ENCODE assay signal across 8 cellular contexts in genomic region chr17:74780443-74781238, GRCh38. TPM values are rescaled to one million over a fixed set of nuclear protein-coding genes. Genes with fewer than 3 reads are reported as not detected.
DNase-seq lines count a peak whose midpoint lies in the region; ATAC-seq and TF ChIP-seq lines count a peak whose summit lies in the region.

No MANE protein-coding gene starts in this region.

- TF ChIP-seq CTCF in RWPE2 (IDR thresholded peaks at IDR 0.05; ENCODE audit: poor library complexity, severe bottlenecking) (peak; percentile 48), fibroblast of pulmonary artery (IDR thresholded peaks at IDR 0.05; ENCODE audit: low read length, missing control alignments) (peak; percentile 18), body of pancreas (IDR thresholded peaks at IDR 0.05) (peak in 3 of 7 experiments; percentile 9 to 19 (median 15))

- H3K27me3 ChIP-seq in BLaER1, result no peaks in the 10 kb centered on the region
- no peaks in the 10 kb centered on the region for H3K27me3 ChIP-seq in HAP-1 (ENCODE audit: low read depth)
- H3K27me3 ChIP-seq in RWPE2 (ENCODE audit: insufficient read depth, poor library complexity, severe bottlenecking), result no peaks in the 10 kb centered on the region
- no peaks in the 10 kb centered on the region for H3K27me3 ChIP-seq in body of pancreas

- peak overlapping the region; percentile 25; the same call in 1 of the 2 replicates for H3K9ac ChIP-seq in BLaER1

- TF ChIP-seq POLR2A in body of pancreas (IDR thresholded peaks at IDR 0.05), result no peak

- intact Hi-C loops in body of pancreas (cut with DNase I), result loop anchor here (5.0 kb wide), 1 partner anchor 48 kb away; no protein-coding TSS in a partner anchor

- no peak overlapping the region for H3K4me3 ChIP-seq in BLaER1
- no peak overlapping the region for H3K4me3 ChIP-seq in HAP-1
- H3K4me3 ChIP-seq in RWPE2 (ENCODE audit: severe bottlenecking), result no peak overlapping the region
- H3K4me3 ChIP-seq in fibroblast of pulmonary artery (replicated peaks; ENCODE audit: low read depth, low read length), result no peak overlapping the region
- no peak overlapping the region for H3K4me3 ChIP-seq in body of pancreas

- H3K27me3 Mint-ChIP-seq in stimulated activated naive CD8-positive, alpha-beta T cell treated with anti-CD3 and anti-CD28 coated beads, Interleukin-15, Interleukin-2, amounts not matched to agents 100 ng/mL and 50 ng/mL, for 24 hours, result no peaks in the 10 kb centered on the region

- peaks cover 14% of the 10 kb centered on the region; the same call in 1 of the 2 replicates for H3K36me3 ChIP-seq in BLaER1
- peaks cover 9% of the 10 kb centered on the region for H3K36me3 ChIP-seq in HAP-1 (replicated peaks)
- H3K36me3 ChIP-seq in RWPE2 (ENCODE audit: low read depth), result peaks cover 13% of the 10 kb centered on the region
- no peaks in the 10 kb centered on the region for H3K36me3 ChIP-seq in body of pancreas (replicated peaks in 1 of 2; ENCODE audit: insufficient read depth in 1 of 2, low read depth in 2 of 2)

- no peaks in the 10 kb centered on the region for H3K9me3 ChIP-seq in BLaER1
- no peaks in the 10 kb centered on the region for H3K9me3 ChIP-seq in HAP-1
- no peaks in the 10 kb centered on the region for H3K9me3 ChIP-seq in RWPE2 (ENCODE audit: severe bottlenecking)
- H3K9me3 ChIP-seq in body of pancreas, result no peaks in the 10 kb centered on the region

- peaks cover 6% of the 10 kb centered on the region for H3K36me3 Mint-ChIP-seq in stimulated activated naive CD8-positive, alpha-beta T cell treated with anti-CD3 and anti-CD28 coated beads, Interleukin-15, Interleukin-2, amounts not matched to agents 100 ng/mL and 50 ng/mL, for 24 hours (ENCODE audit: low read depth)

- H3K27ac Mint-ChIP-seq in stimulated activated naive CD8-positive, alpha-beta T cell treated with anti-CD3 and anti-CD28 coated beads, Interleukin-15, Interleukin-2, amounts not matched to agents 100 ng/mL and 50 ng/mL, for 24 hours, result peak overlapping the region; percentile 96

- H3K27ac ChIP-seq in BLaER1, result peak overlapping the region; percentile 79
- no peak overlapping the region for H3K27ac ChIP-seq in RWPE2 (ENCODE audit: poor library complexity, severe bottlenecking)
- peak overlapping the region in 1 of 4 donors; percentile 32 for H3K27ac ChIP-seq in body of pancreas

- peaks cover 53% of the 10 kb centered on the region for H4K20me1 ChIP-seq in BLaER1

- no peaks in the 10 kb centered on the region for H3K9me3 Mint-ChIP-seq in stimulated activated naive CD8-positive, alpha-beta T cell treated with anti-CD3 and anti-CD28 coated beads, Interleukin-15, Interleukin-2, amounts not matched to agents 100 ng/mL and 50 ng/mL, for 24 hours

- H3K4me3 Mint-ChIP-seq in stimulated activated naive CD8-positive, alpha-beta T cell treated with anti-CD3 and anti-CD28 coated beads, Interleukin-15, Interleukin-2, amounts not matched to agents 100 ng/mL and 50 ng/mL, for 24 hours, result peak overlapping the region; percentile 77

- in situ Hi-C loops in HAP-1 (cut with MboI; ENCODE audit: low sequenced_read_pairs), result loop anchor here (5.0 to 25.0 kb wide), 2 partner anchors 48 to 632 kb away; partner anchors contain the start of gene GRB2

- WGBS in body of pancreas, 2 donors, result 61 to 64% methylated on average over 7 of the region's 7 CpGs

- H3K4me1 ChIP-seq in BLaER1, result peaks cover 72% of the 10 kb centered on the region
- H3K4me1 ChIP-seq in HAP-1, result peaks cover 5% of the 10 kb centered on the region
- H3K4me1 ChIP-seq in RWPE2 (ENCODE audit: insufficient read depth, poor library complexity, severe bottlenecking), result peaks cover 4% of the 10 kb centered on the region
- peaks cover 18% of the 10 kb centered on the region for H3K4me1 ChIP-seq in body of pancreas

- 0 out of 3 replicates have a peak, but pooled peaks have one; percentile 26 for ATAC-seq in RWPE2 (ENCODE audit: low read depth)
- no peak for ATAC-seq in body of pancreas
- no peak for ATAC-seq in HG03469 (IDR thresholded peaks at IDR 0.05; ENCODE audit: unreplicated experiment)

- DNase-seq in HAP-1 (ENCODE audit: low spot score in 2 of 2) (peak; percentile 44 to 58), RWPE2 (ENCODE audit: low spot score) (no peak), fibroblast of pulmonary artery (ENCODE audit: low read depth) (no peak), body of pancreas (no peak), NCI-H1092 treated with DMSO at 0.1 percent for 48 hours (lab: John Stamatoyannopoulos, UW) (no peak)

- peaks cover 75% of the 10 kb centered on the region for H3K4me1 Mint-ChIP-seq in stimulated activated naive CD8-positive, alpha-beta T cell treated with anti-CD3 and anti-CD28 coated beads, Interleukin-15, Interleukin-2, amounts not matched to agents 100 ng/mL and 50 ng/mL, for 24 hours (ENCODE audit: low read depth)

- H3K4me2 ChIP-seq in BLaER1, result peak overlapping the region; percentile 98

RNA-seq across cellular contexts. Expression of gene NAT9, which starts 4.5 kb away (rescaled TPM):
- total RNA-seq in body of pancreas, result 10 to 100 TPM; 21.8 to 23.3 TPM

RNA-seq across cellular contexts. Expression of gene NHERF1, which starts 32.2 kb away (rescaled TPM):
- total RNA-seq in body of pancreas, result 10 to 100 TPM; 56.6 to 64.9 TPM

RNA-seq across cellular contexts. Expression of gene RAB37, which starts 43.6 kb away (rescaled TPM):
- under 1 TPM; 0.66 to 0.78 TPM for total RNA-seq in body of pancreas

Comparison
In these comparisons a context has a peak if more than half of its experiments do, and no peak if none do; other contexts are left out.
1. DNase-seq: peak in HAP-1 (2 of 2); none in RWPE2 (single experiment), fibroblast of pulmonary artery (single experiment), body of pancreas (0 of 4) and NCI-H1092 treated with DMSO at 0.1 percent for 48 hours (single experiment).